In the genomic region with DNA sequence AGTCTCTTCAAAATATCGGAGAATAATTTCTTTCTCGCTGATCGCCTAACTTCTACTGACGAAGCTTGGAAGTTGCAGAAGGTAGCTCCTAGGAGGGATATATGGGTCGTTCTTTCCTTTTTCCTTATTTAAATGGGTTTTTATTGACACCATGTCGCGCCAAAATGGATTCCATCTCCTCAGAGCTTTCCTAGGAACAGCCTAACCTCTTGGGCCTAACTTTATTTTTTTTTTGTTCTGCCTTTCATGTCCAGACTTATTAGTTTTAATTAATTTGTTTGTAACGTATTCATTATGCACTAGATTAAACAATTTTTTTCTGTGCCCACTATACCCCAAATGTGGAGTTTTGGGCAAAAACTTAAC, we compare ENCODE assay signal across 1 cellular context.
TF ChIP-seq lines count a peak whose summit lies in the region.

No MANE protein-coding gene starts in this region.

TF ChIP-seq in IMR-90, 13 proteins besides CTCF, POLR2A, EP300 and RAD21:
- no peak for TF ChIP-seq CEBPB (IDR thresholded peaks at IDR 0.05; ENCODE audit: low read depth, low read length)
- TF ChIP-seq NFE2L2 (IDR thresholded peaks at IDR 0.05; ENCODE audit: low read depth, low read length) = no peak
- no peak for TF ChIP-seq RCOR1 (IDR thresholded peaks at IDR 0.05; ENCODE audit: insufficient replicate concordance, low read length)
- TF ChIP-seq RFX5 (IDR thresholded peaks at IDR 0.05; ENCODE audit: low read depth, low read length) = no peak
- no peak for TF ChIP-seq FOS (IDR thresholded peaks at IDR 0.05; ENCODE audit: low read depth, low read length)
- TF ChIP-seq SMC3 (IDR thresholded peaks at IDR 0.05; ENCODE audit: low read depth, low read length) = no peak
- TF ChIP-seq, protein P1, sequence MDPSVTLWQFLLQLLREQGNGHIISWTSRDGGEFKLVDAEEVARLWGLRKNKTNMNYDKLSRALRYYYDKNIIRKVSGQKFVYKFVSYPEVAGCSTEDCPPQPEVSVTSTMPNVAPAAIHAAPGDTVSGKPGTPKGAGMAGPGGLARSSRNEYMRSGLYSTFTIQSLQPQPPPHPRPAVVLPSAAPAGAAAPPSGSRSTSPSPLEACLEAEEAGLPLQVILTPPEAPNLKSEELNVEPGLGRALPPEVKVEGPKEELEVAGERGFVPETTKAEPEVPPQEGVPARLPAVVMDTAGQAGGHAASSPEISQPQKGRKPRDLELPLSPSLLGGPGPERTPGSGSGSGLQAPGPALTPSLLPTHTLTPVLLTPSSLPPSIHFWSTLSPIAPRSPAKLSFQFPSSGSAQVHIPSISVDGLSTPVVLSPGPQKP (IDR thresholded peaks at IDR 0.05; ENCODE audit: borderline replicate concordance, low read depth, low read length) = no peak
